ENCODE assay signal across 8 cellular contexts in the genomic region with DNA sequence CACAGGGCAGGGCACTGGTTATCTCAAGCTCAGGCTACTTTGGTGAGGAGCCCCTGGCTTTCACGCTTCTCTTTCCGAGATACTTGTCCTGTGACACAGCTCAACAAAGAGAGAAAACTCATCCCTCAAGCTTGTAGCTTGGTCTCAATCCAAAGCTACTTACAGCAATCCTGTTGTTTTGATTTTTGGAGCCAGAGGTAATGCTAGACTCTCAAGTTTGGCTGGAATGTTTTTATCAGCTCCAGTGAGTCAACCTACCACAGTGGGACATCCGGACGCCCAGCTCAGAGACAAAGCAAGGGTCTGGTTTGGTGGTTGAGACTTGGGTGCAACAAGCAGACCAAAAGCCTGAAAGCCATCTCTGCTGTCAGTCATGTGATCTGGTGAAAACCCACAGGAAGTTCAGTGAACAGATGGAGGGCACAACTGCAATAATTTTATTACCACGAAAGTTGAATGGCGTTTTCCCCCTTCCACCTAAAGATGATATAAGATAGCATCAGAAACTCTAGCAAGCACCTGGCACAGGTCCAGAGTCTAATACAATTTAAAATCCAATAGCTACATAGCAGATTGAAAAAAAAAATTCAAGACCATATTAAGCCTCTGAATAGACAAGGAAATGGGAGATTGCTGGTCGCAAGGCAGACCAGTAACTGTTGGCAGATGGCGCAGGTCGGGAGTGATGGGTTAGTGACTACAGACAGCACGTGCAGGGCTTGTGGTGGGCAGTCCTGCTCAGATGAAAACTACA.
DNase-seq lines count a peak whose midpoint lies in the region; ATAC-seq lines count a peak whose summit lies in the region.

No MANE protein-coding gene starts in this region.

- H2BK5ac ChIP-seq in mesenchymal stem cell (ENCODE audit: low read depth, low read length, poor library complexity, severe bottlenecking) = no peak overlapping the region

- H3K27ac Mint-ChIP-seq in activated CD8-positive, alpha-beta T cell treated with anti-CD3 and anti-CD28 coated beads, Interleukin-2, amount 10 ng/mL, durations not matched to agents 7 days and 5 days = peak overlapping the region; percentile 64

- no peak overlapping the region for H4K8ac ChIP-seq in mesenchymal stem cell (ENCODE audit: low read length)

- H3K14ac ChIP-seq in mesenchymal stem cell (ENCODE audit: low read length in 2 of 2) = no peak overlapping the region

- H3K79me1 ChIP-seq in mesenchymal stem cell (replicated peaks; ENCODE audit: low read length, poor library complexity, severe bottlenecking) = no peaks in the 10 kb centered on the region

- peaks cover 62% of the 10 kb centered on the region for H3K4me1 Mint-ChIP-seq in activated CD8-positive, alpha-beta T cell treated with anti-CD3 and anti-CD28 coated beads, Interleukin-2, amount 10 ng/mL, durations not matched to agents 7 days and 5 days (ENCODE audit: low read depth)

- DNase-seq in AG08396 (ENCODE audit: low spot score) (peak; percentile 75), HS-27A (ENCODE audit: low read depth) (peak; percentile 90), mesenchymal stem cell (peak; percentile 64), GM19238 (ENCODE audit: insufficient read length, low spot score) (no peak)
- DNase-seq in activated CD8-positive, alpha-beta T cell treated with anti-CD3 and anti-CD28 coated beads, Interleukin-2, amount 10 ng/mL, durations not matched to agents 7 days and 5 days = peak; percentile 74

- no peaks in the 10 kb centered on the region for H3K27me3 ChIP-seq in mesenchymal stem cell (ENCODE audit: control insufficient read depth in 1 of 2, insufficient read depth in 1 of 2, low read length in 2 of 2)

- H2AK5ac ChIP-seq in mesenchymal stem cell (ENCODE audit: low read length, severe bottlenecking) = peak overlapping the region; percentile 49

- no peaks in the 10 kb centered on the region for H3K27me3 Mint-ChIP-seq in activated CD8-positive, alpha-beta T cell treated with anti-CD3 and anti-CD28 coated beads, Interleukin-2, amount 10 ng/mL, durations not matched to agents 7 days and 5 days (ENCODE audit: low read depth)

- no peak overlapping the region for H3K4ac ChIP-seq in mesenchymal stem cell (ENCODE audit: low read depth in 1 of 2, low read length in 2 of 2)

- H3K9ac ChIP-seq in mesenchymal stem cell (ENCODE audit: low read length) = peak overlapping the region; percentile 58

- POLR2A ChIA-PET in activated CD8-positive, alpha-beta T cell treated with anti-CD3 and anti-CD28 coated beads, Interleukin-2, amount 10 ng/mL, durations not matched to agents 7 days and 5 days (lab: Charles Lee) = interaction anchor here (1.2 kb wide), 1 partner anchor 29 kb away, joined by 5 read pairs; no protein-coding TSS in a partner anchor

- H3K9me3 ChIP-seq in mesenchymal stem cell (ENCODE audit: control insufficient read depth, low read length) = no peaks in the 10 kb centered on the region

- no peak overlapping the region for H4K91ac ChIP-seq in mesenchymal stem cell (ENCODE audit: low read length)

- H3K4me3 ChIP-seq in mesenchymal stem cell (ENCODE audit: insufficient read depth in 1 of 2, low read depth in 1 of 2, low read length in 2 of 2) = peak overlapping the region in 1 of 2 experiments; percentile 5

- H3K4me1 ChIP-seq in mesenchymal stem cell (ENCODE audit: control insufficient read depth, insufficient read depth, low read depth, low read length) = peaks cover 18% of the 10 kb centered on the region

- no peaks in the 10 kb centered on the region for H3K36me3 ChIP-seq in mesenchymal stem cell (ENCODE audit: control insufficient read depth in 1 of 2, insufficient read depth in 2 of 2, low read depth in 1 of 2, low read length in 2 of 2)

- CTCF ChIA-PET in activated CD8-positive, alpha-beta T cell treated with anti-CD3 and anti-CD28 coated beads, Interleukin-2, amount 10 ng/mL, durations not matched to agents 7 days and 5 days (lab: Charles Lee) = interaction anchor here (1.0 to 4.4 kb wide), 5 partner anchors 9 to 125 kb away, joined by 3 to 28 read pairs (median 5); no protein-coding TSS in a partner anchor

- H3K36me3 Mint-ChIP-seq in activated CD8-positive, alpha-beta T cell treated with anti-CD3 and anti-CD28 coated beads, Interleukin-2, amount 10 ng/mL, durations not matched to agents 7 days and 5 days (ENCODE audit: low read depth) = peaks cover 23% of the 10 kb centered on the region

- H2BK15ac ChIP-seq in mesenchymal stem cell (ENCODE audit: low read depth, poor library complexity, severe bottlenecking) = no peak overlapping the region

- H3K18ac ChIP-seq in mesenchymal stem cell (ENCODE audit: low read depth in 1 of 2, low read length in 2 of 2) = no peak overlapping the region

- no peak overlapping the region for H3K4me2 ChIP-seq in mesenchymal stem cell (ENCODE audit: low read length, poor library complexity, severe bottlenecking)

- H2BK120ac ChIP-seq in mesenchymal stem cell (ENCODE audit: low read depth, low read length) = no peak overlapping the region

- H2BK12ac ChIP-seq in mesenchymal stem cell (ENCODE audit: low read length in 2 of 2) = no peak overlapping the region

- peak overlapping the region; percentile 84 for H3K27ac ChIP-seq in mesenchymal stem cell (ENCODE audit: low read length, poor library complexity, severe bottlenecking)

- ATAC-seq in activated CD8-positive, alpha-beta T cell treated with anti-CD3 and anti-CD28 coated beads, Interleukin-2, amount 10 ng/mL, durations not matched to agents 7 days and 5 days = peak; percentile 81
- no peak for ATAC-seq in GM18861 (IDR thresholded peaks at IDR 0.05; ENCODE audit: unreplicated experiment)
- ATAC-seq in HG03025 (IDR thresholded peaks at IDR 0.05; ENCODE audit: low FRiP score, unreplicated experiment) = no peak
- ATAC-seq in GM19324 (IDR thresholded peaks at IDR 0.05; ENCODE audit: low FRiP score, unreplicated experiment) = no peak

- no peak overlapping the region for H3K23ac ChIP-seq in mesenchymal stem cell (ENCODE audit: low read length in 2 of 2)

- H3K4me3 Mint-ChIP-seq in activated CD8-positive, alpha-beta T cell treated with anti-CD3 and anti-CD28 coated beads, Interleukin-2, amount 10 ng/mL, durations not matched to agents 7 days and 5 days = peak overlapping the region; percentile 37

- 75% methylated on average over 8 of the region's 10 CpGs for WGBS in mesenchymal stem cell

- H3K9me3 Mint-ChIP-seq in activated CD8-positive, alpha-beta T cell treated with anti-CD3 and anti-CD28 coated beads, Interleukin-2, amount 10 ng/mL, durations not matched to agents 7 days and 5 days (ENCODE audit: insufficient read depth) = no peaks in the 10 kb centered on the region

- no peak overlapping the region for H2AFZ ChIP-seq in mesenchymal stem cell (ENCODE audit: low read depth, low read length)
